ENCODE assay signal across 20 cellular contexts in the genomic region with DNA sequence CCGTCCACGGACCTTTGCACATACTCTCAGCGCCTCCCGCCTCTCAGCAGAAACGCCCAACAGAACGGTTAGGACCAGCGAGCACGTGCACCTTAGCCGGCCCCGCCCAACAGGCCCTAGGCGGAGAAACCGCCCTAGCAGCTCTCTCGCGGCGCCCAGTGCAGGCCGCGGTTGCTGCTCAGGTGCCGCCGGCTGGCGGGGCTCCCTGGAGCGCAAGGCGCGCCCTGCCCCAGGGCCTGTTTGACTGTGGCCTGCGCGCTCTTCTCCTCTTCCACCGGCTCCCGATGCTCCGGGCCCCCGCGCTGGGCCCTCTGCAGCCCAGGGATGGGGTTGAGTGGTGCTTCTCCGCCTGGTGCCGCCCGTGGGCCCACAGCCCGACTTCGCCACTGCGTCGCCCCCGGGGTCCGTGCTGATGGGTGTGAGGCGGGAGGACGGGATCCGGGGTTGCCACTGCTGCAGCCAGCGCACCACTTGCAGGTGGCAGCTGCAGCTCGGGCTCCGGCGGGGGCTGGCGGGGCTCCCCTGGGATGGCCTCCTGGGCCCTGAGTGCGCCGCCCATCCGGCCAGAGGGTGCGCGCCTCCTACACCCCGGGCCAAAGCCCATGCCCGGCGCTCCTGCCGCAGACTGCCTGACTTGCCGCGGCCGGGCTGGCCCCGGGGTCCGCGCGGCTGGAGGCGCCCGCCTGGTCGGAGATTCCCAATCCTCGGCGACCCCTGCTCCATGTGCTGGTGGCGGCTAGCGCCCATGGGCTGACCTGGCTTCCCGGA.
DNase-seq lines count a peak whose midpoint lies in the region; ATAC-seq and TF ChIP-seq lines count a peak whose summit lies in the region.
"Had no signal": no experiment of that assay in that cellular context is flagged by ENCODE, and none has a peak within 500 bp of the region (broad histone marks: within the 10 kb centered on the region; RNA-seq: fewer than 3 reads in every experiment).

No MANE protein-coding gene starts in this region.

- no peak for ATAC-seq in lower lobe of right lung
- ATAC-seq in GM18870 (IDR thresholded peaks at IDR 0.05; ENCODE audit: unreplicated experiment), result no peak
- ATAC-seq in esophagus mucosa, result no peak
- ATAC-seq: Right ventricle myocardium inferior had no signal

- no peaks in the 10 kb centered on the region for H3K27me3 Mint-ChIP-seq in chondrocyte (ENCODE audit: low read depth)
- H3K27me3 Mint-ChIP-seq in type B pancreatic cell, result no peaks in the 10 kb centered on the region
- no peaks in the 10 kb centered on the region for H3K27me3 Mint-ChIP-seq in activated CD4-positive, alpha-beta memory T cell treated with anti-CD3 and anti-CD28 coated beads, Interleukin-2, amount 10 ng/mL, durations not matched to agents 7 days and 5 days
- H3K27me3 Mint-ChIP-seq: IgD-negative memory B cell had no signal

- H3K4me3 Mint-ChIP-seq in chondrocyte (ENCODE audit: unreplicated experiment), result no peak overlapping the region
- no peak overlapping the region for H3K4me3 Mint-ChIP-seq in type B pancreatic cell
- H3K4me3 Mint-ChIP-seq in activated CD4-positive, alpha-beta memory T cell treated with anti-CD3 and anti-CD28 coated beads, Interleukin-2, amount 10 ng/mL, durations not matched to agents 7 days and 5 days, result no peak overlapping the region
- H3K4me3 Mint-ChIP-seq: H9, IgD-negative memory B cell had no signal

- H3K27ac ChIP-seq in lower lobe of right lung, result no peak overlapping the region
- H3K27ac ChIP-seq: HL-60, Peyer's patch had no signal

- H3K27ac Mint-ChIP-seq in chondrocyte (ENCODE audit: unreplicated experiment), result no peak overlapping the region
- no peak overlapping the region for H3K27ac Mint-ChIP-seq in type B pancreatic cell
- H3K27ac Mint-ChIP-seq in activated CD4-positive, alpha-beta memory T cell treated with anti-CD3 and anti-CD28 coated beads, Interleukin-2, amount 10 ng/mL, durations not matched to agents 7 days and 5 days, result no peak overlapping the region
- H3K27ac Mint-ChIP-seq: H9, IgD-negative memory B cell had no signal

- intact Hi-C loops in lower lobe of right lung (cut with DNase I), result no loop called here

- H3K9me3 Mint-ChIP-seq in chondrocyte (ENCODE audit: low read depth) (no peaks in the 10 kb centered on the region), type B pancreatic cell (no peaks in the 10 kb centered on the region)
- H3K9me3 Mint-ChIP-seq in activated CD4-positive, alpha-beta memory T cell treated with anti-CD3 and anti-CD28 coated beads, Interleukin-2, amount 10 ng/mL, durations not matched to agents 7 days and 5 days, result peaks cover 14% of the 10 kb centered on the region

- POLR2A ChIA-PET in activated CD4-positive, alpha-beta memory T cell treated with anti-CD3 and anti-CD28 coated beads, Interleukin-2, amount 10 ng/mL, durations not matched to agents 7 days and 5 days (lab: Charles Lee), result no interaction called here

- H3K4me1 Mint-ChIP-seq in chondrocyte (ENCODE audit: low read depth), result peaks cover 6% of the 10 kb centered on the region
- H3K4me1 Mint-ChIP-seq in type B pancreatic cell (ENCODE audit: unreplicated experiment), result no peaks in the 10 kb centered on the region
- H3K4me1 Mint-ChIP-seq in activated CD4-positive, alpha-beta memory T cell treated with anti-CD3 and anti-CD28 coated beads, Interleukin-2, amount 10 ng/mL, durations not matched to agents 7 days and 5 days, result no peaks in the 10 kb centered on the region
- H3K4me1 Mint-ChIP-seq: H9, IgD-negative memory B cell had no signal

- H3K27me3 ChIP-seq in lower lobe of right lung (ENCODE audit: low read depth), result no peaks in the 10 kb centered on the region
- H3K27me3 ChIP-seq: Peyer's patch had no signal

- no peaks in the 10 kb centered on the region for H3K4me1 ChIP-seq in lower lobe of right lung
- H3K4me1 ChIP-seq: Peyer's patch had no signal

- H3K4me3 ChIP-seq in lower lobe of right lung, result no peak overlapping the region
- H3K4me3 ChIP-seq: Peyer's patch had no signal

- no peaks in the 10 kb centered on the region for H3K9me3 ChIP-seq in lower lobe of right lung

- H3K36me3 ChIP-seq in lower lobe of right lung, result no peaks in the 10 kb centered on the region
- H3K36me3 ChIP-seq: Peyer's patch had no signal

- TF ChIP-seq CTCF in chondrocyte (IDR thresholded peaks at IDR 0.05), result no peak
- TF ChIP-seq CTCF in lower lobe of right lung (IDR thresholded peaks at IDR 0.05), result no peak
- TF ChIP-seq CTCF in type B pancreatic cell (conservative IDR thresholded peaks at IDR 0.05), result no peak

- DNase-seq in NCI-H524 treated with DMSO at 0.1 percent for 48 hours (lab: John Stamatoyannopoulos, UW) (peak; percentile 8), chondrocyte (ENCODE audit: low spot score) (peak; percentile 85), lower lobe of right lung (peak; percentile 28), type B pancreatic cell (ENCODE audit: extremely low spot score, unreplicated experiment) (peak; percentile 68)
- DNase-seq in activated CD4-positive, alpha-beta memory T cell treated with anti-CD3 and anti-CD28 coated beads, Interleukin-2, amount 10 ng/mL, durations not matched to agents 7 days and 5 days, result no peak
- DNase-seq: ACHN, H9, Karpas-422, NCI-H1048, NCI-H1436, NCI-H2029 treated with DMSO at 0.1 percent for 48 hours, NCI-H2171, NCI-H446, NCI-H69, Peyer's patch had no signal

- CTCF ChIA-PET in activated CD4-positive, alpha-beta memory T cell treated with anti-CD3 and anti-CD28 coated beads, Interleukin-2, amount 10 ng/mL, durations not matched to agents 7 days and 5 days (lab: Charles Lee), result no interaction called here

- H3K36me3 Mint-ChIP-seq in chondrocyte (ENCODE audit: low read depth) (no peaks in the 10 kb centered on the region), type B pancreatic cell (no peaks in the 10 kb centered on the region)
- H3K36me3 Mint-ChIP-seq in activated CD4-positive, alpha-beta memory T cell treated with anti-CD3 and anti-CD28 coated beads, Interleukin-2, amount 10 ng/mL, durations not matched to agents 7 days and 5 days (ENCODE audit: low read depth), result peaks cover 4% of the 10 kb centered on the region
- H3K36me3 Mint-ChIP-seq: IgD-negative memory B cell had no signal
